ENCODE assay signal across 13 cellular contexts in the genomic region with DNA sequence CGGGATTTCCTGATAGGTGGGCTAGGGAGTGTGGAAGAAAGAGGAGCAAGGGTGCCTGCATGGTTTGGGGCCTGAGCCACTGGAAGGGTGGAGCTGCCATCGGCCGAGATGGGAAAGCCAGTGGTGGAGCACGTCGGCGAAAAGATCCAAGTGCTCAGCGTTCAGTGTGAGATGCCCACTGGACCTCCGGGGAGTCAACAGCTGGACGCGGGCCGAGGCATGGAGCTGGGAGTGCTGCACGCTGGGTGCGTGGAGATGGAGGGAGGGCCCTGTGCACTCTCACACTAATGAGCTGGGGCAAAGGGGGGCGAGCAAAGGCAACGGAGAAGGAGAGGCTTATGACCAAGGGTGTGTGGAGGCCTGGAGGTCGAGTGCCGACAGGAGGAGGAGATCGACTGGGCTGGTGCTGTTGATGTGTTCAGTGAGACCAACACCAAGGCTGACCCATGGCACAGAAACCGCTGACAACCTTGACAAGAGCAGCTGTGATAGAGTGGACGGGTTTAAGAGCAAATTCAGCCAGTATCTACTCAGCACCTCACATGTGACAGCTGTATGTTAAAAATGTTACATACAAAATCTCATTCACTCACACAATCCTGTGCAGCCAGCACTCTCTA.
DNase-seq lines count a peak whose midpoint lies in the region; ATAC-seq and TF ChIP-seq lines count a peak whose summit lies in the region.
"Had no signal": no experiment of that assay in that cellular context is flagged by ENCODE, and none has a peak within 500 bp of the region (broad histone marks: within the 10 kb centered on the region; RNA-seq: fewer than 3 reads in every experiment).

No MANE protein-coding gene starts in this region.

- H3K9me3 ChIP-seq in SJSA1 (replicated peaks) (no peaks in the 10 kb centered on the region), gastroesophageal sphincter (no peaks in the 10 kb centered on the region), sigmoid colon (no peaks in the 10 kb centered on the region)
- H3K9me3 ChIP-seq: left lung, ovary, transverse colon had no signal

- TF ChIP-seq CTCF in gastroesophageal sphincter (IDR thresholded peaks at IDR 0.05) (no peak), sigmoid colon (IDR thresholded peaks at IDR 0.05) (no peak)

- peaks cover 49% of the 10 kb centered on the region for H3K4me1 ChIP-seq in SJSA1 (replicated peaks)
- peaks cover 0 to 47% (median 31%) of the 10 kb centered on the region in 3 donors for H3K4me1 ChIP-seq in gastroesophageal sphincter
- H3K4me1 ChIP-seq in sigmoid colon = peaks cover 0 to 40% (median 36%) of the 10 kb centered on the region in 4 donors

- WGBS in gastroesophageal sphincter (ENCODE audit: low coverage in 1 of 2), 2 donors = 88 to 92% methylated on average over 13 to 15 of the region's 20 CpGs
- 92 to 97% methylated on average over 20 of the region's 20 CpGs for WGBS in sigmoid colon, 2 donors

- ATAC-seq in activated T-cell treated with anti-CD3 and anti-CD28 coated beads, Interleukin-2, amount 50 U/mL, for 72 hours (replicated peaks in 1 of 2) = no peak
- no peak for ATAC-seq in gastroesophageal sphincter
- no peak for ATAC-seq in GM19467 (IDR thresholded peaks at IDR 0.05; ENCODE audit: unreplicated experiment)

- no peak for DNase-seq in activated T-cell treated with anti-CD3 and anti-CD28 coated beads, Interleukin-2, amount 50 U/mL, for 24 hours
- no peak for DNase-seq in activated T-cell treated with anti-CD3 and anti-CD28 coated beads, Interleukin-2, amount 50 U/mL, for 72 hours
- DNase-seq in SJSA1 (ENCODE audit: low read depth in 1 of 2, low spot score in 2 of 2) (no peak), sigmoid colon (no peak), nucleus accumbens (lab: John Stamatoyannopoulos, UW) (no peak), NCI-H1417 treated with DMSO at 0.1 percent for 48 hours (lab: John Stamatoyannopoulos, UW) (no peak)
- DNase-seq: activated CD4-positive, alpha-beta T cell treated with anti-CD3 and anti-CD28 coated beads, Interleukin-2, amount 50 U/mL, for 1 hour; activated effector memory CD4-positive, alpha-beta T cell treated with Interleukin-2 at 50 U/mL for 16 hours had no signal

- TF ChIP-seq POLR2A in gastroesophageal sphincter (IDR thresholded peaks at IDR 0.05) (no peak), sigmoid colon (IDR thresholded peaks at IDR 0.05) (no peak)

- H3K36me3 Mint-ChIP-seq in activated T-cell treated with anti-CD3 and anti-CD28 coated beads, Interleukin-2, amount 50 U/mL, for 24 hours (ENCODE audit: low read depth) = peaks cover 95% of the 10 kb centered on the region
- peaks cover 10 to 36% of the 10 kb centered on the region in 2 donors for H3K36me3 Mint-ChIP-seq in activated T-cell treated with anti-CD3 and anti-CD28 coated beads, Interleukin-2, amount 50 U/mL, for 72 hours (ENCODE audit: insufficient read depth in 2 of 2)

- peak overlapping the region; percentile 28 for H3K27ac Mint-ChIP-seq in activated T-cell treated with anti-CD3 and anti-CD28 coated beads, Interleukin-2, amount 50 U/mL, for 24 hours
- no peak overlapping the region for H3K27ac Mint-ChIP-seq in activated T-cell treated with anti-CD3 and anti-CD28 coated beads, Interleukin-2, amount 50 U/mL, for 72 hours

- no peak overlapping the region for H3K4me3 Mint-ChIP-seq in activated T-cell treated with anti-CD3 and anti-CD28 coated beads, Interleukin-2, amount 50 U/mL, for 24 hours
- no peak overlapping the region for H3K4me3 Mint-ChIP-seq in activated T-cell treated with anti-CD3 and anti-CD28 coated beads, Interleukin-2, amount 50 U/mL, for 72 hours

- intact Hi-C loops in sigmoid colon (cut with DNase I) = loop anchor here (5.0 to 10.0 kb wide), 3 partner anchors 50 to 592 kb away; a partner anchor contains a TSS

- no peaks in the 10 kb centered on the region for H3K9me3 Mint-ChIP-seq in activated T-cell treated with anti-CD3 and anti-CD28 coated beads, Interleukin-2, amount 50 U/mL, for 24 hours
- peaks cover 2 to 4% of the 10 kb centered on the region in 2 donors for H3K9me3 Mint-ChIP-seq in activated T-cell treated with anti-CD3 and anti-CD28 coated beads, Interleukin-2, amount 50 U/mL, for 72 hours

- H3K27me3 ChIP-seq in SJSA1 (replicated peaks) = no peaks in the 10 kb centered on the region
- H3K27me3 ChIP-seq in gastroesophageal sphincter = no peaks in the 10 kb centered on the region
- H3K27me3 ChIP-seq in sigmoid colon = no peaks in the 10 kb centered on the region
- H3K27me3 ChIP-seq: left lung, ovary, transverse colon had no signal

- H3K4me3 ChIP-seq in SJSA1 = no peak overlapping the region
- no peak overlapping the region for H3K4me3 ChIP-seq in gastroesophageal sphincter
- no peak overlapping the region for H3K4me3 ChIP-seq in sigmoid colon
- H3K4me3 ChIP-seq: left lung, ovary, transverse colon had no signal

- H3K27ac ChIP-seq in SJSA1 (peak overlapping the region; percentile 71), gastroesophageal sphincter (peak overlapping the region in 3 of 4 donors; percentile 70 to 86 (median 85)), sigmoid colon (peak overlapping the region; percentile 30 to 81 (median 68))
- H3K27ac ChIP-seq: ovary had no signal

- H3K36me3 ChIP-seq in SJSA1 = peaks cover 77% of the 10 kb centered on the region
- H3K36me3 ChIP-seq in gastroesophageal sphincter = peaks cover 0 to 34% of the 10 kb centered on the region in 2 donors
- H3K36me3 ChIP-seq in sigmoid colon = no peaks in the 10 kb centered on the region
- H3K36me3 ChIP-seq: ovary, transverse colon had no signal

- H3K27me3 Mint-ChIP-seq in activated T-cell treated with anti-CD3 and anti-CD28 coated beads, Interleukin-2, amount 50 U/mL, for 24 hours = no peaks in the 10 kb centered on the region
- no peaks in the 10 kb centered on the region for H3K27me3 Mint-ChIP-seq in activated T-cell treated with anti-CD3 and anti-CD28 coated beads, Interleukin-2, amount 50 U/mL, for 72 hours (ENCODE audit: low read depth)

- no peak for TF ChIP-seq EP300 in gastroesophageal sphincter (IDR thresholded peaks at IDR 0.05)
- no peak for TF ChIP-seq EP300 in sigmoid colon (IDR thresholded peaks at IDR 0.05)

- H3K4me1 Mint-ChIP-seq in activated T-cell treated with anti-CD3 and anti-CD28 coated beads, Interleukin-2, amount 50 U/mL, for 24 hours (ENCODE audit: low read depth) = peaks cover 42% of the 10 kb centered on the region
- H3K4me1 Mint-ChIP-seq in activated T-cell treated with anti-CD3 and anti-CD28 coated beads, Interleukin-2, amount 50 U/mL, for 72 hours (ENCODE audit: low read depth) = peaks cover 30% of the 10 kb centered on the region
